Comparison of ENCODE assay signal across 8 cellular contexts in genomic region chr1:225652726-225653462, GRCh38. TPM values are rescaled to one million over a fixed set of nuclear protein-coding genes. Genes with fewer than 3 reads are reported as not detected.
A peak's percentile ranks its signal among the peaks of the same experiment; 100 is the strongest.
DNase-seq lines count a peak whose midpoint lies in the region; ATAC-seq and TF ChIP-seq lines count a peak whose summit lies in the region.

Gene ENAH, minus strand, starts transcription at chr1:225653123. Its CDS starts 433 bp downstream, at chr1:225652690.

- no peaks in the 10 kb centered on the region for H3K9me3 Mint-ChIP-seq in activated CD8-positive, alpha-beta T cell treated with anti-CD3 and anti-CD28 coated beads, Interleukin-2, amount 10 ng/mL, durations not matched to agents 7 days and 5 days (ENCODE audit: insufficient read depth)
- H3K9me3 Mint-ChIP-seq in endodermal cell, result no peaks in the 10 kb centered on the region

- POLR2A ChIA-PET in activated CD8-positive, alpha-beta T cell treated with anti-CD3 and anti-CD28 coated beads, Interleukin-2, amount 10 ng/mL, durations not matched to agents 7 days and 5 days (lab: Charles Lee), result interaction anchor here (0.8 kb wide), 1 partner anchor 409 kb away, joined by 3 read pairs; the partner anchor contains the start of gene H3-3A

- H3K4me3 Mint-ChIP-seq in activated CD8-positive, alpha-beta T cell treated with anti-CD3 and anti-CD28 coated beads, Interleukin-2, amount 10 ng/mL, durations not matched to agents 7 days and 5 days, result peak within 1 kb of the TSS; percentile 74
- H3K4me3 Mint-ChIP-seq in endodermal cell, result peak within 1 kb of the TSS; percentile 98

- ATAC-seq in HG02981 (IDR thresholded peaks at IDR 0.05; ENCODE audit: unreplicated experiment) (peak; percentile 59), HG02610 (IDR thresholded peaks at IDR 0.05; ENCODE audit: unreplicated experiment) (no peak)
- ATAC-seq in activated CD8-positive, alpha-beta T cell treated with anti-CD3 and anti-CD28 coated beads, Interleukin-2, amount 10 ng/mL, durations not matched to agents 7 days and 5 days, result peak; percentile 81

- peaks cover 49% of the 10 kb centered on the region for H3K27me3 Mint-ChIP-seq in activated CD8-positive, alpha-beta T cell treated with anti-CD3 and anti-CD28 coated beads, Interleukin-2, amount 10 ng/mL, durations not matched to agents 7 days and 5 days (ENCODE audit: low read depth)
- H3K27me3 Mint-ChIP-seq in endodermal cell (ENCODE audit: insufficient read depth), result no peaks in the 10 kb centered on the region

- peak within 1 kb of the TSS; percentile 92 for H3K9ac ChIP-seq in endodermal cell (ENCODE audit: extremely low read depth, low read length, poor library complexity, severe bottlenecking)

- H3K4me3 ChIP-seq in endodermal cell (ENCODE audit: low read length), result peak within 1 kb of the TSS; percentile 98

- peaks cover 11% of the 10 kb centered on the region for H3K4me1 Mint-ChIP-seq in activated CD8-positive, alpha-beta T cell treated with anti-CD3 and anti-CD28 coated beads, Interleukin-2, amount 10 ng/mL, durations not matched to agents 7 days and 5 days (ENCODE audit: low read depth)
- peaks cover 28% of the 10 kb centered on the region for H3K4me1 Mint-ChIP-seq in endodermal cell

- H3K27ac Mint-ChIP-seq in activated CD8-positive, alpha-beta T cell treated with anti-CD3 and anti-CD28 coated beads, Interleukin-2, amount 10 ng/mL, durations not matched to agents 7 days and 5 days, result no peak within 1 kb of the TSS
- H3K27ac Mint-ChIP-seq in endodermal cell, result peak within 1 kb of the TSS; percentile 97

- peak within 1 kb of the TSS; percentile 98 for H3K27ac ChIP-seq in endodermal cell (ENCODE audit: low read depth, low read length)

- H3K36me3 ChIP-seq in endodermal cell (ENCODE audit: control insufficient read depth, insufficient read depth, low read length), result peaks cover 7% of the 10 kb centered on the region

- H3K36me3 Mint-ChIP-seq in activated CD8-positive, alpha-beta T cell treated with anti-CD3 and anti-CD28 coated beads, Interleukin-2, amount 10 ng/mL, durations not matched to agents 7 days and 5 days (ENCODE audit: low read depth), result peaks cover 2% of the 10 kb centered on the region
- peaks cover 5% of the 10 kb centered on the region for H3K36me3 Mint-ChIP-seq in endodermal cell (ENCODE audit: low read depth)

- 0 to 4% methylated on average over 5 to 64 of the region's 90 CpGs for WGBS in endodermal cell (ENCODE audit: insufficient coverage in 1 of 2, insufficient read length in 1 of 2), 2 experiments

- DNase-seq in GDM1 (lab: John Stamatoyannopoulos, UW), result peak; percentile 57
- DNase-seq in NCI-H345 treated with DMSO at 0.1 percent for 48 hours (lab: John Stamatoyannopoulos, UW; ENCODE audit: unreplicated experiment), result peak; percentile 58
- DNase-seq in activated CD8-positive, alpha-beta T cell treated with anti-CD3 and anti-CD28 coated beads, Interleukin-2, amount 10 ng/mL, durations not matched to agents 7 days and 5 days, result peak; percentile 26
- peak; percentile 91 for DNase-seq in endodermal cell
- DNase-seq in lung microvascular endothelial cell (ENCODE audit: low read depth in 2 of 2), result peak; percentile 82 to 85
- DNase-seq in stimulated activated CD8-positive, alpha-beta memory T cell treated with anti-CD3 and anti-CD28 coated beads, Interleukin-12 subunit alpha, Interleukin-12 subunit beta, amount 100 ng/mL, for 4 hours (ENCODE audit: low read depth), result peak; percentile 33

- TF ChIP-seq CTCF in endodermal cell (conservative IDR thresholded peaks at IDR 0.05), result no peak

- peaks cover 6% of the 10 kb centered on the region for H3K4me1 ChIP-seq in endodermal cell (ENCODE audit: control insufficient read depth, insufficient read depth, low read length)

- no peaks in the 10 kb centered on the region for H3K27me3 ChIP-seq in endodermal cell (ENCODE audit: control insufficient read depth, insufficient read depth, low read length, poor library complexity, severe bottlenecking)

- H3K9me3 ChIP-seq in endodermal cell (ENCODE audit: control insufficient read depth, low read length), result no peaks in the 10 kb centered on the region

- CTCF ChIA-PET in activated CD8-positive, alpha-beta T cell treated with anti-CD3 and anti-CD28 coated beads, Interleukin-2, amount 10 ng/mL, durations not matched to agents 7 days and 5 days (lab: Charles Lee), result no interaction called here

RNA-seq across cellular contexts. Expression of gene ENAH, which starts in this region (rescaled TPM):
- total RNA-seq in activated CD8-positive, alpha-beta T cell treated with anti-CD3 and anti-CD28 coated beads, Interleukin-2, amount 10 ng/mL, durations not matched to agents 7 days and 5 days, result not detected
- total RNA-seq in endodermal cell, result 100 to 1,000 TPM; 263 to 267 TPM
- 152 TPM for polyA plus RNA-seq in endodermal cell (2013, experiment 1 of 2)
- polyA plus RNA-seq in endodermal cell (2013, experiment 2 of 2), result 153 TPM
- total RNA-seq in lung microvascular endothelial cell, result 8.9 and 12.6 TPM in 2 replicates

Comparison
In these comparisons a context has a peak if more than half of its experiments do, and no peak if none do; other contexts are left out.
1. RNA of gene ENAH (total RNA-seq): 263 to 267 TPM in endodermal cell; 8.9 to 12.6 TPM in lung microvascular endothelial cell and not detected in activated CD8-positive, alpha-beta T cell treated with anti-CD3 and anti-CD28 coated beads, Interleukin-2, amount 10 ng/mL, durations not matched to agents 7 days and 5 days; every median in the first group is over 10 times any median in the second.
2. Peak in DNase-seq and ATAC-seq in activated CD8-positive, alpha-beta T cell treated with anti-CD3 and anti-CD28 coated beads, Interleukin-2, amount 10 ng/mL, durations not matched to agents 7 days and 5 days; RNA of the gene not detected or under 1 TPM.
3. DNase-seq: peak in every context shown above with its lines; median percentile 91 in endodermal cell; 84 in lung microvascular endothelial cell; 58 in NCI-H345 treated with DMSO at 0.1 percent for 48 hours; 57 in GDM1; 33 in stimulated activated CD8-positive, alpha-beta memory T cell treated with anti-CD3 and anti-CD28 coated beads, Interleukin-12 subunit alpha, Interleukin-12 subunit beta, amount 100 ng/mL, for 4 hours; 26 in activated CD8-positive, alpha-beta T cell treated with anti-CD3 and anti-CD28 coated beads, Interleukin-2, amount 10 ng/mL, durations not matched to agents 7 days and 5 days.